In the genomic region with DNA sequence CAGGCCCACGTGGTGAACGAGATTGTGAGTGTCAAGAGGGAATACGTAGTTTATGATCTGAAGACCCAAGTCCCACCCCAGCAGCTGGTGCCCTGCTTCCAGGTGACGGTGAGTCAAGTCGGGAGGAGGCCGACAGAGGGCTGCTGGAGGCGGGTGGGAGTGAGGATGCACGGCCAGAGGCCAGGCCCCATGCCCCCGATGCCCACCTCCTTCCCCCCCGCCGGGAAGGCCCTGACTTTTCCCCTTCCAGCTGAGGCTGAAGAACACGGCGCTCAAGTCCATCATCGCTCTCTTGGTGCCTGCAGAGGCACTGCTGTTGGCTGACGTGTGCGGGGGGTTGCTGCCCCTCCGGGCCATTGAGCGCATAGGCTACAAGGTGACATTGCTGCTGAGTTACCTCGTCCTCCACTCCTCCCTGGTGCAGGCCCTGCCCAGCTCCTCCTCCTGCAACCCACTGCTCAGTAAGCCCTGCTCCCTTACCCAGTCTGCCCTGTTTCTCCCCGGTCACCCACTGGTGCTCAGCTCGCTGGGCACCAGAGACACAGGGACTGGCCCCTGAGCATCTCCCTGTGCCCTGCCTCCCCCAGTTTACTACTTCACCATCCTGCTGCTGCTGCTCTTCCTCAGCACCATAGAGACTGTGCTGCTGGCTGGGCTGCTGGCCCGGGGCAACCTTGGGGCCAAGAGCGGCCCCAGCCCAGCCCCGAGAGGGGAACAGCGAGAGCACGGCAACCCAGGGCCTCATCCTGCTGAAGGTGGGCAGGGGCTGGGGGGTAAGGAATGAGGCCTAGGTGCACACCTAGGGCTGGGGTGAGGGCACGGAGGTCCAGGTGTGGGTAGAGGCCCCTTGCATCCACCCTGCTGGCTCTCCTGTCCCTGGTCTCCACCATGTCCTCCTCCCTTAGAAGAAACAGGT, we compare ENCODE assay signal across 17 cellular contexts. TPM values are rescaled to one million over a fixed set of nuclear protein-coding genes. Genes with fewer than 3 reads are reported as not detected.
A peak's percentile ranks its signal among the peaks of the same experiment; 100 is the strongest.
DNase-seq lines count a peak whose midpoint lies in the region; ATAC-seq lines count a peak whose summit lies in the region.
"Had no signal": no experiment of that assay in that cellular context is flagged by ENCODE, and none has a peak within 500 bp of the region (broad histone marks: within the 10 kb centered on the region; RNA-seq: fewer than 3 reads in every experiment).

No MANE protein-coding gene starts in this region.

- H3K4me1 Mint-ChIP-seq in activated naive CD8-positive, alpha-beta T cell treated with anti-CD3 and anti-CD28 coated beads for 36 hours: peaks cover 18% of the 10 kb centered on the region

- WGBS in mesenchymal stem cell: 81% methylated on average over 25 of the region's 27 CpGs

- H4K8ac ChIP-seq in mesenchymal stem cell (ENCODE audit: low read length): no peak overlapping the region

- no peak overlapping the region for H3K4me3 ChIP-seq in mesenchymal stem cell (ENCODE audit: insufficient read depth in 1 of 2, low read depth in 1 of 2, low read length in 2 of 2)
- H3K4me3 ChIP-seq: adrenal gland had no signal

- no peaks in the 10 kb centered on the region for H3K9me3 Mint-ChIP-seq in activated naive CD8-positive, alpha-beta T cell treated with anti-CD3 and anti-CD28 coated beads for 36 hours

- H4K91ac ChIP-seq in mesenchymal stem cell (ENCODE audit: low read length): no peak overlapping the region

- H2AK5ac ChIP-seq in mesenchymal stem cell (ENCODE audit: low read length, severe bottlenecking): no peak overlapping the region

- H3K79me1 ChIP-seq in mesenchymal stem cell (replicated peaks; ENCODE audit: low read length, poor library complexity, severe bottlenecking): peaks cover 1% of the 10 kb centered on the region

- H3K4me1 ChIP-seq in mesenchymal stem cell (ENCODE audit: control insufficient read depth, insufficient read depth, low read depth, low read length): peaks cover 28% of the 10 kb centered on the region
- H3K4me1 ChIP-seq: adrenal gland had no signal

- H3K14ac ChIP-seq in mesenchymal stem cell (ENCODE audit: low read length in 2 of 2): no peak overlapping the region

- H3K27ac ChIP-seq in mesenchymal stem cell (ENCODE audit: low read length, poor library complexity, severe bottlenecking): no peak overlapping the region
- H3K27ac ChIP-seq: adrenal gland, KMS-11 had no signal

- no peak overlapping the region for H2BK12ac ChIP-seq in mesenchymal stem cell (ENCODE audit: low read length in 2 of 2)

- no peak overlapping the region for H3K9ac ChIP-seq in mesenchymal stem cell (ENCODE audit: low read length)
- H3K9ac ChIP-seq: KMS-11 had no signal

- no peaks in the 10 kb centered on the region for H3K36me3 Mint-ChIP-seq in activated naive CD8-positive, alpha-beta T cell treated with anti-CD3 and anti-CD28 coated beads for 36 hours

- no peak overlapping the region for H3K18ac ChIP-seq in mesenchymal stem cell (ENCODE audit: low read depth in 1 of 2, low read length in 2 of 2)

- no peak overlapping the region for H2BK120ac ChIP-seq in mesenchymal stem cell (ENCODE audit: low read depth, low read length)

- peak overlapping the region; percentile 60 for H2BK15ac ChIP-seq in mesenchymal stem cell (ENCODE audit: low read depth, poor library complexity, severe bottlenecking)

- H2AFZ ChIP-seq in mesenchymal stem cell (ENCODE audit: low read depth, low read length): no peak overlapping the region

- H3K4ac ChIP-seq in mesenchymal stem cell (ENCODE audit: low read depth in 1 of 2, low read length in 2 of 2): no peak overlapping the region

- peaks cover 38 to 51% of the 10 kb centered on the region in 2 experiments for H3K36me3 ChIP-seq in mesenchymal stem cell (ENCODE audit: control insufficient read depth in 1 of 2, insufficient read depth in 2 of 2, low read depth in 1 of 2, low read length in 2 of 2)

- no peak overlapping the region for H3K4me2 ChIP-seq in mesenchymal stem cell (ENCODE audit: low read length, poor library complexity, severe bottlenecking)
- H3K4me2 ChIP-seq: KMS-11 had no signal

- peaks cover 24% of the 10 kb centered on the region for H3K27me3 Mint-ChIP-seq in activated naive CD8-positive, alpha-beta T cell treated with anti-CD3 and anti-CD28 coated beads for 36 hours

- no peak overlapping the region for H2BK5ac ChIP-seq in mesenchymal stem cell (ENCODE audit: low read depth, low read length, poor library complexity, severe bottlenecking)

- peak overlapping the region; percentile 20 for H3K27ac Mint-ChIP-seq in activated naive CD8-positive, alpha-beta T cell treated with anti-CD3 and anti-CD28 coated beads for 36 hours

- no peaks in the 10 kb centered on the region for H3K9me3 ChIP-seq in mesenchymal stem cell (ENCODE audit: control insufficient read depth, low read length)
- H3K9me3 ChIP-seq: adrenal gland had no signal

- no peak overlapping the region for H3K4me3 Mint-ChIP-seq in activated naive CD8-positive, alpha-beta T cell treated with anti-CD3 and anti-CD28 coated beads for 36 hours
- H3K4me3 Mint-ChIP-seq: naive B cell had no signal

- DNase-seq in D341Med (ENCODE audit: low spot score) (peak; percentile 47), mesenchymal stem cell (no peak), GDM1 (lab: John Stamatoyannopoulos, UW) (no peak)
- DNase-seq in activated naive CD8-positive, alpha-beta T cell treated with anti-CD3 and anti-CD28 coated beads for 36 hours: no peak
- DNase-seq in stimulated activated naive CD4-positive, alpha-beta T cell (lab: John Stamatoyannopoulos, UW): no peak
- DNase-seq: adrenal gland; kidney glomerular epithelial cell; naive B cell; NCI-H1436; NCI-H446 treated with DMSO at 0.1 percent for 48 hours; right cardiac atrium; stimulated activated CD4-positive, alpha-beta T cell treated with anti-CD3 and anti-CD28 coated beads, Interleukin-4, amount 100 ng/mL, for 1 hour had no signal

- ATAC-seq in GM21390 (IDR thresholded peaks at IDR 0.05; ENCODE audit: unreplicated experiment): no peak

- H3K27me3 ChIP-seq in mesenchymal stem cell (ENCODE audit: control insufficient read depth in 1 of 2, insufficient read depth in 1 of 2, low read length in 2 of 2): peaks cover 42 to 45% of the 10 kb centered on the region in 2 experiments

- H3K23ac ChIP-seq in mesenchymal stem cell (ENCODE audit: low read length in 2 of 2): no peak overlapping the region

RNA-seq across cellular contexts. Expression of a gene that starts 2.6 kb away (rescaled TPM):
- 1 to 10 TPM; 3.7 TPM for total RNA-seq in activated naive CD8-positive, alpha-beta T cell treated with anti-CD3 and anti-CD28 coated beads for 36 hours
- polyA plus RNA-seq in mesenchymal stem cell (2013, experiment 1 of 2): 0.03 TPM
- polyA plus RNA-seq in mesenchymal stem cell (2013, experiment 2 of 2): not detected
- total RNA-seq: epithelial cell of proximal tubule, glomerular endothelial cell, right cardiac atrium, ureter had no signal

RNA-seq across cellular contexts. Expression of a gene that starts 7.0 kb away (rescaled TPM):
- 1 to 10 TPM; 2.5 to 2.7 TPM for total RNA-seq in activated naive CD8-positive, alpha-beta T cell treated with anti-CD3 and anti-CD28 coated beads for 36 hours
- 0.12 TPM for polyA plus RNA-seq in mesenchymal stem cell (2013, experiment 1 of 2)
- polyA plus RNA-seq in mesenchymal stem cell (2013, experiment 2 of 2): 0.11 TPM
- total RNA-seq: adrenal gland, glomerular endothelial cell, right cardiac atrium, ureter had no signal
- polyA plus RNA-seq: right cardiac atrium had no signal

RNA-seq across cellular contexts. Expression of a gene that starts 9.2 kb away (rescaled TPM):
- 100 to 1,000 TPM; 140 to 141 TPM for total RNA-seq in activated naive CD8-positive, alpha-beta T cell treated with anti-CD3 and anti-CD28 coated beads for 36 hours
- polyA plus RNA-seq in mesenchymal stem cell (2013, experiment 1 of 2): 56.0 TPM
- polyA plus RNA-seq in mesenchymal stem cell (2013, experiment 2 of 2): 57.0 TPM

RNA-seq across cellular contexts. Expression of a gene that starts 22.0 kb away (rescaled TPM):
- total RNA-seq in activated naive CD8-positive, alpha-beta T cell treated with anti-CD3 and anti-CD28 coated beads for 36 hours: 10 to 100 TPM; 81.2 to 88.1 TPM
- 87.1 TPM for polyA plus RNA-seq in mesenchymal stem cell (2013, experiment 1 of 2)
- polyA plus RNA-seq in mesenchymal stem cell (2013, experiment 2 of 2): 86.9 TPM

RNA-seq across cellular contexts. Expression of a gene that starts 54.4 kb away (rescaled TPM):
- total RNA-seq in activated naive CD8-positive, alpha-beta T cell treated with anti-CD3 and anti-CD28 coated beads for 36 hours: 1 to 10 TPM; 2.0 to 2.5 TPM
- not detected for polyA plus RNA-seq in mesenchymal stem cell (2013, experiment 1 of 2)
- not detected for polyA plus RNA-seq in mesenchymal stem cell (2013, experiment 2 of 2)
